Comparison of ENCODE assay signal across 13 cellular contexts in the genomic region with DNA sequence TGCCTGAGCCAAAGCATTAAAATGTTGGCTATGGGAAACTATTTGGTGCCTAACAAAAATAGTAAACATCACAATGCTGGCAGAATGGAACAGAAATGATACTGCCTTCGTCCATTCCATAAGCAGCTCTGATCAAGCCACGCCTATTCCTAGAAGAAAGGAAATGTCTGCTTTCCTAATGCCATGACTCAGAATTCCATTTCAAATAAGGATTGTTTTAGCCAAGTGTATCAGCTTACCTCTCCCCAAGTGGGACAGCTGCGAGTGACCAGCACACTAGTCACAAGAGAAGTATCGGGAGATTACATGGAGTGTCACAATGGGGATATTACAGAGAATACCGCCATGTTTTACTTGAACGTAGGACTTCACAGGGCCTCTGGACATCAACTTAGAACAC. TPM values are rescaled to one million over a fixed set of nuclear protein-coding genes. Genes with fewer than 3 reads are reported as not detected.
DNase-seq lines count a peak whose midpoint lies in the region; FAIRE-seq and TF ChIP-seq lines count a peak whose summit lies in the region.
"Had no signal": no experiment of that assay in that cellular context is flagged by ENCODE, and none has a peak within 500 bp of the region (broad histone marks: within the 10 kb centered on the region; RNA-seq: fewer than 3 reads in every experiment).

No MANE protein-coding gene starts in this region.

- FAIRE-seq in HTR-8/SVneo (lab: Jason Lieb, UNC), result no peak

- peak overlapping the region; percentile 17 for H3K4me2 ChIP-seq in mammary epithelial cell (ENCODE audit: insufficient read depth, low read depth, low read length)

- H3K9ac ChIP-seq in mammary epithelial cell (ENCODE audit: insufficient read depth, low read length), result no peak overlapping the region

- no peaks in the 10 kb centered on the region for H3K36me3 ChIP-seq in mammary epithelial cell (ENCODE audit: insufficient read depth, low read length)
- H3K36me3 ChIP-seq: lower lobe of right lung, upper lobe of right lung had no signal

- no peaks in the 10 kb centered on the region for H4K20me1 ChIP-seq in mammary epithelial cell (ENCODE audit: insufficient read depth, low read length)

- dilution Hi-C loops in mammary epithelial cell (cut with HindIII; ENCODE audit: low sequenced_read_pairs), result no loop called here

- H2AFZ ChIP-seq in mammary epithelial cell (ENCODE audit: low read depth, low read length), result peak overlapping the region; percentile 23

- H3K27me3 Mint-ChIP-seq in glutamatergic neuron (ENCODE audit: unreplicated experiment), result no peaks in the 10 kb centered on the region

- WGBS in mammary epithelial cell (ENCODE audit: low coverage, missing lambda C conversion rate), result 45% methylated on average over 6 of the region's 6 CpGs

- CTCF ChIA-PET in mammary epithelial cell (lab: Charles Lee; ENCODE audit: low non-redundant PET), result no interaction called here

- peak overlapping the region; percentile 55 for H3K27ac ChIP-seq in mammary epithelial cell (ENCODE audit: insufficient read depth, low read depth, low read length)
- H3K27ac ChIP-seq: lower lobe of right lung, upper lobe of right lung had no signal

- peaks cover 21% of the 10 kb centered on the region for H3K4me1 ChIP-seq in mammary epithelial cell (ENCODE audit: insufficient read depth, low read length)
- H3K4me1 ChIP-seq: lower lobe of right lung, upper lobe of right lung had no signal

- DNase-seq in AG08395 (ENCODE audit: low spot score) (peak; percentile 69), HTR-8/SVneo (ENCODE audit: insufficient read length, low spot score) (peak; percentile 65), mammary epithelial cell (peak; percentile 88), kidney glomerular epithelial cell (lab: John Stamatoyannopoulos, UW) (peak; percentile 7), NCI-H1105 treated with DMSO at 0.1 percent for 48 hours (lab: John Stamatoyannopoulos, UW) (no peak), AML-193 (lab: John Stamatoyannopoulos, UW) (no peak), NCI-H748 treated with DMSO at 0.1 percent for 48 hours (lab: John Stamatoyannopoulos, UW) (no peak), glutamatergic neuron (no peak)
- DNase-seq: activated CD4-positive, alpha-beta memory T cell treated with anti-CD3 and anti-CD28 coated beads for 36 hours; CD4-positive, CD25-positive, alpha-beta regulatory T cell; lower lobe of right lung; upper lobe of right lung had no signal

- no peaks in the 10 kb centered on the region for H3K79me2 ChIP-seq in mammary epithelial cell (ENCODE audit: insufficient read depth, low read length)

- intact Hi-C loops in mammary epithelial cell (cut with micrococcal nuclease), result loop anchor here (1.0 kb wide), 1 partner anchor 38 kb away; no protein-coding TSS in a partner anchor

- H3K27me3 ChIP-seq in mammary epithelial cell (ENCODE audit: insufficient read depth, low read length), result no peaks in the 10 kb centered on the region
- H3K27me3 ChIP-seq: upper lobe of right lung had no signal

- H3K4me1 Mint-ChIP-seq in glutamatergic neuron (ENCODE audit: low read depth, unreplicated experiment), result no peaks in the 10 kb centered on the region
- H3K4me1 Mint-ChIP-seq: CD4-positive, CD25-positive, alpha-beta regulatory T cell had no signal

- no peak for TF ChIP-seq CTCF in mammary epithelial cell (conservative IDR thresholded peaks at IDR 0.05 in 1 of 2, IDR thresholded peaks at IDR 0.05 in 1 of 2; ENCODE audit: extremely low read depth in 1 of 2, insufficient read depth in 1 of 2, low read depth in 1 of 2, low read length in 2 of 2)
- no peak for TF ChIP-seq CTCF in glutamatergic neuron (IDR thresholded peaks at IDR 0.05; ENCODE audit: partially characterized antibody, unreplicated experiment)

- peaks cover 4% of the 10 kb centered on the region for H3K36me3 Mint-ChIP-seq in glutamatergic neuron (ENCODE audit: unreplicated experiment)
- H3K36me3 Mint-ChIP-seq: CD4-positive, CD25-positive, alpha-beta regulatory T cell had no signal

- no peak overlapping the region for H3K27ac Mint-ChIP-seq in glutamatergic neuron (ENCODE audit: unreplicated experiment)
- H3K27ac Mint-ChIP-seq: activated CD4-positive, alpha-beta memory T cell treated with anti-CD3 and anti-CD28 coated beads for 36 hours; activated naive CD8-positive, alpha-beta T cell; CD4-positive, CD25-positive, alpha-beta regulatory T cell had no signal

- peaks cover 4% of the 10 kb centered on the region for H3K9me3 Mint-ChIP-seq in glutamatergic neuron (ENCODE audit: unreplicated experiment)
- H3K9me3 Mint-ChIP-seq: activated CD4-positive, alpha-beta memory T cell treated with anti-CD3 and anti-CD28 coated beads for 36 hours had no signal

- no peaks in the 10 kb centered on the region for H3K9me3 ChIP-seq in mammary epithelial cell (replicated peaks; ENCODE audit: insufficient read depth, low read length)
- H3K9me3 ChIP-seq: lower lobe of right lung, upper lobe of right lung had no signal

- no peak overlapping the region for H3K4me3 ChIP-seq in mammary epithelial cell (replicated peaks in 1 of 3; ENCODE audit: insufficient read depth in 1 of 3, low read depth in 2 of 3, low read length in 3 of 3)
- H3K4me3 ChIP-seq: lower lobe of right lung, upper lobe of right lung had no signal

- in situ Hi-C loops in mammary epithelial cell (cut with MboI; ENCODE audit: low sequenced_read_pairs in 2 of 2), result no loop called here

- no peak overlapping the region for H3K4me3 Mint-ChIP-seq in glutamatergic neuron (ENCODE audit: unreplicated experiment)
- H3K4me3 Mint-ChIP-seq: activated CD4-positive, alpha-beta memory T cell treated with anti-CD3 and anti-CD28 coated beads for 36 hours; activated naive CD8-positive, alpha-beta T cell; CD4-positive, CD25-positive, alpha-beta regulatory T cell had no signal

- BruUV-seq in mammary epithelial cell (replicated peaks; lab: Mats Ljungman, UMichigan), result no TSS peak

RNA-seq across cellular contexts. Expression of a gene that starts 38.7 kb away (rescaled TPM):
- total RNA-seq in mammary epithelial cell (10 to 100 TPM; 20.0 to 20.1 TPM), glutamatergic neuron (ENCODE audit: unreplicated experiment) (not detected)
- polyA plus RNA-seq in mammary epithelial cell, result 20.4 TPM
- 7.3 TPM for polyA minus RNA-seq in mammary epithelial cell
- total RNA-seq: activated CD4-positive, alpha-beta memory T cell treated with anti-CD3 and anti-CD28 coated beads for 36 hours; CD4-positive, CD25-positive, alpha-beta regulatory T cell had no signal
- polyA plus RNA-seq: CD4-positive, CD25-positive, alpha-beta regulatory T cell had no signal

RNA-seq across cellular contexts. Expression of a gene that starts 45.6 kb away (rescaled TPM):
- total RNA-seq in mammary epithelial cell (10 to 100 TPM; 27.3 to 42.0 TPM), glutamatergic neuron (ENCODE audit: unreplicated experiment) (56.8 TPM)
- 14.3 TPM for polyA plus RNA-seq in mammary epithelial cell
- 6.7 TPM for polyA minus RNA-seq in mammary epithelial cell

RNA-seq across cellular contexts. Expression of a gene that starts 53.1 kb away (rescaled TPM):
- total RNA-seq in mammary epithelial cell (10 to 100 TPM; 11.2 to 17.0 TPM), glutamatergic neuron (ENCODE audit: unreplicated experiment) (25.1 TPM)
- 4.6 TPM for polyA plus RNA-seq in mammary epithelial cell
- polyA minus RNA-seq in mammary epithelial cell, result 7.2 TPM

Comparison
In these comparisons a context has a peak if more than half of its experiments do, and no peak if none do; other contexts are left out.
1. DNase-seq: peak in AG08395 (single experiment), HTR-8/SVneo (single experiment), mammary epithelial cell (single experiment) and kidney glomerular epithelial cell (single experiment); none in NCI-H1105 treated with DMSO at 0.1 percent for 48 hours (single experiment), AML-193 (0 of 2), NCI-H748 treated with DMSO at 0.1 percent for 48 hours (single experiment) and glutamatergic neuron (single experiment).
2. RNA of a gene that starts 38.7 kb away (total RNA-seq): 20.0 to 20.1 TPM in mammary epithelial cell; not detected in glutamatergic neuron (single experiment); every median in the first group is over 10 times any median in the second.